9 cellular contexts compared by ENCODE assay signal in genomic region chr14:32938719-32939253, GRCh38. TPM values are rescaled to one million over a fixed set of nuclear protein-coding genes. Genes with fewer than 3 reads are reported as not detected.
DNase-seq lines count a peak whose midpoint lies in the region; ATAC-seq and TF ChIP-seq lines count a peak whose summit lies in the region.
"Had no signal": no experiment of that assay in that cellular context is flagged by ENCODE, and none has a peak within 500 bp of the region (broad histone marks: within the 10 kb centered on the region; RNA-seq: fewer than 3 reads in every experiment).

Gene NPAS3, plus strand, starts transcription at chr14:32938879.

- peaks cover 11% of the 10 kb centered on the region for H3K4me1 ChIP-seq in mammary epithelial cell (ENCODE audit: insufficient read depth, low read length)
- H3K4me1 ChIP-seq in left lung = peaks cover 0 to 27% of the 10 kb centered on the region in 2 donors
- peaks cover 12 to 21% of the 10 kb centered on the region in 2 donors for H3K4me1 ChIP-seq in thoracic aorta (ENCODE audit: control insufficient read depth in 1 of 2, low read depth in 2 of 2)

- H3K79me2 ChIP-seq in mammary epithelial cell (ENCODE audit: insufficient read depth, low read length) = no peaks in the 10 kb centered on the region

- peaks cover 32% of the 10 kb centered on the region for H3K27me3 ChIP-seq in mammary epithelial cell (ENCODE audit: insufficient read depth, low read length)
- peaks cover 47 to 88% of the 10 kb centered on the region in 2 donors for H3K27me3 ChIP-seq in left lung
- no peaks in the 10 kb centered on the region for H3K27me3 ChIP-seq in thoracic aorta (replicated peaks; ENCODE audit: insufficient read depth)

- dilution Hi-C loops in mammary epithelial cell (cut with HindIII; ENCODE audit: low sequenced_read_pairs) = no loop called here

- TF ChIP-seq CTCF in GM13976 (IDR thresholded peaks at IDR 0.05; ENCODE audit: borderline replicate concordance, control extremely low read depth, extremely low read depth, insufficient read depth, missing control alignments) (no peak), mammary epithelial cell (conservative IDR thresholded peaks at IDR 0.05 in 1 of 2, IDR thresholded peaks at IDR 0.05 in 1 of 2; ENCODE audit: extremely low read depth in 1 of 2, insufficient read depth in 1 of 2, low read depth in 1 of 2, low read length in 2 of 2) (no peak), left lung (IDR thresholded peaks at IDR 0.05) (no peak), thoracic aorta (IDR thresholded peaks at IDR 0.05) (no peak)

- CTCF ChIA-PET in mammary epithelial cell (lab: Charles Lee; ENCODE audit: low non-redundant PET) = no interaction called here

- WGBS in mammary epithelial cell (ENCODE audit: low coverage, missing lambda C conversion rate) = no CpG with 5 or more reads among the region's 92 CpGs

- H3K9me3 ChIP-seq in mammary epithelial cell (replicated peaks; ENCODE audit: insufficient read depth, low read length) (no peaks in the 10 kb centered on the region), left lung (no peaks in the 10 kb centered on the region), thoracic aorta (no peaks in the 10 kb centered on the region)

- DNase-seq in GM13976 (ENCODE audit: low spot score) (peak; percentile 52), mammary epithelial cell (no peak), left lung (peak in 1 of 2 donors; percentile 76), thoracic aorta (ENCODE audit: low spot score) (no peak), SKM-1 treated with dmso at 0.1 percent for 144 hours (lab: John Stamatoyannopoulos, UW; ENCODE audit: unreplicated experiment) (no peak), ureter (ENCODE audit: low spot score) (no peak)

- in situ Hi-C loops in GM13976 (cut with MboI; ENCODE audit: low sequenced_read_pairs, unreplicated experiment) (no loop called here), mammary epithelial cell (cut with MboI; ENCODE audit: low sequenced_read_pairs in 2 of 2) (no loop called here)

- H4K20me1 ChIP-seq in mammary epithelial cell (ENCODE audit: insufficient read depth, low read length) = no peaks in the 10 kb centered on the region

- H3K4me2 ChIP-seq in mammary epithelial cell (ENCODE audit: insufficient read depth, low read depth, low read length) = peak within 1 kb of the TSS; percentile 85

- intact Hi-C loops in mammary epithelial cell (cut with micrococcal nuclease) = loop anchor here (10.0 kb wide), 2 partner anchors 234 to 344 kb away; no protein-coding TSS in a partner anchor
- intact Hi-C loops in left lung (cut with DNase I) = no loop called here

- H3K36me3 ChIP-seq in mammary epithelial cell (ENCODE audit: insufficient read depth, low read length) (no peaks in the 10 kb centered on the region), left lung (no peaks in the 10 kb centered on the region), thoracic aorta (no peaks in the 10 kb centered on the region)

- H3K4me3 ChIP-seq in mammary epithelial cell (replicated peaks in 1 of 3; ENCODE audit: insufficient read depth in 1 of 3, low read depth in 2 of 3, low read length in 3 of 3) = peak within 1 kb of the TSS; percentile 56 to 58 (median 57)
- peak within 1 kb of the TSS; percentile 22 to 41 for H3K4me3 ChIP-seq in left lung
- peak within 1 kb of the TSS; percentile 91 for H3K4me3 ChIP-seq in thoracic aorta

- no peak within 1 kb of the TSS for H3K27ac ChIP-seq in mammary epithelial cell (ENCODE audit: insufficient read depth, low read depth, low read length)
- no peak within 1 kb of the TSS for H3K27ac ChIP-seq in left lung
- H3K27ac ChIP-seq in thoracic aorta = peak within 1 kb of the TSS; percentile 76 to 82

- peak within 1 kb of the TSS; percentile 76 for H2AFZ ChIP-seq in mammary epithelial cell (ENCODE audit: low read depth, low read length)

- no TSS peak for BruUV-seq in mammary epithelial cell (replicated peaks; lab: Mats Ljungman, UMichigan)

- H3K9ac ChIP-seq in mammary epithelial cell (ENCODE audit: insufficient read depth, low read length) = no peak within 1 kb of the TSS

- ATAC-seq in HG03354 (IDR thresholded peaks at IDR 0.05; ENCODE audit: poor library complexity, severe bottlenecking, unreplicated experiment) (peak; percentile 36), left lung (peak; percentile 11), thoracic aorta (ENCODE audit: insufficient number of reproducible peaks, low FRiP score, low read depth) (no peak), GM21447 (IDR thresholded peaks at IDR 0.05; ENCODE audit: unreplicated experiment) (no peak)

RNA-seq across cellular contexts. Expression of gene NPAS3, which starts in this region (rescaled TPM):
- total RNA-seq in mammary epithelial cell (under 1 TPM in 1 of 2 donors, not detected in 1; 0.33 TPM), left lung (under 1 TPM; 0.09 to 0.21 TPM), thoracic aorta (1 to 10 TPM in 1 of 2 donors, not detected in 1; 1.1 TPM), ureter (2.3 TPM)
- 0.01 TPM for polyA plus RNA-seq in mammary epithelial cell
- polyA minus RNA-seq in mammary epithelial cell = not detected
- total RNA-seq: T-helper 2 cell treated with Interferon-gamma antibody and Interleukin-4, amounts not matched to agents 100 ng/mL and 5 ng/mL, for 36 hours had no signal

Comparison
In these comparisons a context has a peak if more than half of its experiments do, and no peak if none do; other contexts are left out.
1. Peak in ATAC-seq and H3K4me3 ChIP-seq in left lung; RNA of the gene not detected or under 1 TPM.
2. H3K27ac ChIP-seq: peak in thoracic aorta (2 of 2); none in mammary epithelial cell (single experiment) and left lung (0 of 2).
3. H3K4me3 ChIP-seq: peak in every context shown above with its lines; median percentile 91 in thoracic aorta; 57 in mammary epithelial cell; 32 in left lung.